In the genomic region with DNA sequence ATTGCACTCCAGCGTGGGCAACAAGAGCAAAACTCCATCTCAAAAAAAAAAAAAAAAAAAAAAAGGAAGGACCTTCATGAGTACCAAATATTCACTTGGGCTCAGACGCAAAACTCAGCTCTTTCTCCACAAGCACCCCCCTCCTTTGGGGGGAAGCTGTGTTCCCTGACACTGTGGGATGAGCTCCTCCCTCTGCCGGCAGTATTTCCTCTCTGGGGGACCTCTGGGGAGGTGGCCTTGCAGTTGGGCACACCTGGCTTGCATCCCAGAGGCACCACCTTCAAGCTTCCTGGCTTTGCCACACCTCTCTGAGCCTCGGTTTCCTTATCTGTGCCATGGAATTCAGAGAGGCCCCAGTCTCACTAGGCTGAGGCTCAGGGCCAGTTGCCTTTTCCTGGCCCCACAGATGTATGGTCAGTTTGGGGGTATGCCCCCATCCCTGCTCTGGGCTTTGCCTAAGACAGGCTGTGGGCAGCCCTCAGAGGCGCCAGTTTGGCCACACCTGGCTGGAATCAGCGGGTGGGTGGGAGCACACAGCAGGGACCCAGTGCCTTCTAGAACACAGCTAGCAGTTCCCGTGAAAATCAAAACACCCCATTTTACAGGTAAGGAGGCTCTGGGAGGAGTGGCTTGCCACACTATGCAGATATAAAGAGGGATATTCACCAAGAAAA, we compare ENCODE assay signal across 13 cellular contexts.
DNase-seq lines count a peak whose midpoint lies in the region; ATAC-seq and TF ChIP-seq lines count a peak whose summit lies in the region.
"Had no signal": no experiment of that assay in that cellular context is flagged by ENCODE, and none has a peak within 500 bp of the region (broad histone marks: within the 10 kb centered on the region; RNA-seq: fewer than 3 reads in every experiment).

No MANE protein-coding gene starts in this region.

- no peaks in the 10 kb centered on the region for H3K27me3 ChIP-seq in smooth muscle cell (ENCODE audit: low read depth)

- no TSS peak for BruUV-seq in Calu3 (replicated peaks; lab: Mats Ljungman, UMichigan)

- ATAC-seq in left colon (no peak), omental fat pad (ENCODE audit: low FRiP score) (no peak)
- ATAC-seq: activated CD8-positive, alpha-beta T cell treated with anti-CD3 and anti-CD28 coated beads for 36 hours had no signal

- H2AFZ ChIP-seq in smooth muscle cell (ENCODE audit: low read depth), result no peak overlapping the region

- H3K27ac ChIP-seq in angular gyrus (ENCODE audit: low read depth, low read length), result peak overlapping the region; percentile 84
- peak overlapping the region; percentile 82 for H3K27ac ChIP-seq in smooth muscle cell (ENCODE audit: low read depth)

- H3K27me3 Mint-ChIP-seq in Calu3 (ENCODE audit: unreplicated experiment), result no peaks in the 10 kb centered on the region

- TF ChIP-seq CTCF in Calu3 (IDR thresholded peaks at IDR 0.05; ENCODE audit: unreplicated experiment), result no peak
- no peak for TF ChIP-seq CTCF in smooth muscle cell (IDR thresholded peaks at IDR 0.05; ENCODE audit: borderline replicate concordance, insufficient read depth, poor library complexity, severe bottlenecking)
- TF ChIP-seq CTCF in omental fat pad (IDR thresholded peaks at IDR 0.05), result no peak

- no peak overlapping the region for H3K9ac ChIP-seq in smooth muscle cell (ENCODE audit: low read depth)

- no peaks in the 10 kb centered on the region for H3K79me2 ChIP-seq in smooth muscle cell (ENCODE audit: low read depth)

- no peaks in the 10 kb centered on the region for H3K36me3 ChIP-seq in smooth muscle cell (ENCODE audit: low read depth)

- peak overlapping the region; percentile 81 for H3K4me2 ChIP-seq in smooth muscle cell

- H3K4me3 Mint-ChIP-seq in Calu3 (ENCODE audit: low read depth, unreplicated experiment), result peak overlapping the region; percentile 56

- peaks cover 19% of the 10 kb centered on the region for H3K4me1 ChIP-seq in smooth muscle cell (ENCODE audit: low read depth)

- DNase-seq in Calu3, result peak; percentile 61
- peak; percentile 29 to 56 for DNase-seq in left colon
- no peak for DNase-seq in smooth muscle cell (lab: John Stamatoyannopoulos, UW; ENCODE audit: unreplicated experiment)
- no peak for DNase-seq in ureter (ENCODE audit: low spot score)
- no peak for DNase-seq in omental fat pad (ENCODE audit: low spot score)
- DNase-seq in effector CD4-positive, alpha-beta T cell, result no peak
- no peak for DNase-seq in iPS-NIHi7 (ENCODE audit: extremely low spot score)
- DNase-seq: activated CD8-positive, alpha-beta T cell treated with anti-CD3 and anti-CD28 coated beads for 36 hours; dermis blood vessel endothelial cell; DND-41; islet precursor cell; OCI-M1 had no signal

- peak overlapping the region; percentile 98 for H3K27ac Mint-ChIP-seq in Calu3 (ENCODE audit: unreplicated experiment)
- H3K27ac Mint-ChIP-seq: activated CD8-positive, alpha-beta T cell treated with anti-CD3 and anti-CD28 coated beads for 36 hours had no signal

- H4K20me1 ChIP-seq in smooth muscle cell (ENCODE audit: low read depth), result no peaks in the 10 kb centered on the region

- H3K9me3 Mint-ChIP-seq in Calu3 (ENCODE audit: low read depth, unreplicated experiment), result no peaks in the 10 kb centered on the region

- H3K4me1 Mint-ChIP-seq in Calu3 (ENCODE audit: low read depth, unreplicated experiment), result peaks cover 26% of the 10 kb centered on the region

- no peak overlapping the region for H3K4me3 ChIP-seq in smooth muscle cell

- CTCF ChIA-PET in Calu3 (lab: Charles Lee), result interaction anchor here (0.6 to 2.0 kb wide), 11 partner anchors 8 to 405 kb away, joined by 3 to 13 read pairs (median 4); no protein-coding TSS in a partner anchor

- WGBS in smooth muscle cell (ENCODE audit: low lambda C conversion rate), result 59% methylated on average over 7 of the region's 7 CpGs

- H3K9me3 ChIP-seq in smooth muscle cell (replicated peaks; ENCODE audit: low read depth), result no peaks in the 10 kb centered on the region

- peaks cover 30% of the 10 kb centered on the region for H3K36me3 Mint-ChIP-seq in Calu3 (ENCODE audit: insufficient read depth, unreplicated experiment)

- intact Hi-C loops in Calu3 (cut with micrococcal nuclease; ENCODE audit: unreplicated experiment), result loop anchor here (2.0 to 5.0 kb wide), 2 partner anchors 152 to 157 kb away; partner anchors contain the start of gene IER5L
- intact Hi-C loops in left colon (cut with DNase I, micrococcal nuclease), result no loop called here

- H3F3A ChIP-seq in smooth muscle cell (ENCODE audit: low read depth), result peaks cover 56% of the 10 kb centered on the region

Comparison
In these comparisons a context has a peak if more than half of its experiments do, and no peak if none do; other contexts are left out.
1. DNase-seq: peak in Calu3 (single experiment) and left colon (2 of 2); none in smooth muscle cell (single experiment), ureter (single experiment), omental fat pad (single experiment), effector CD4-positive, alpha-beta T cell (single experiment) and iPS-NIHi7 (single experiment).